Comparison of ENCODE assay signal across 19 cellular contexts in genomic region chr4:138727704-138728103, GRCh38.
DNase-seq lines count a peak whose midpoint lies in the region; TF ChIP-seq lines count a peak whose summit lies in the region.
"Had no signal": no experiment of that assay in that cellular context is flagged by ENCODE, and none has a peak within 500 bp of the region (broad histone marks: within the 10 kb centered on the region; RNA-seq: fewer than 3 reads in every experiment).

No MANE protein-coding gene starts in this region.

- H3K27me3 ChIP-seq in suprapubic skin, result no peaks in the 10 kb centered on the region
- H3K27me3 ChIP-seq: BLaER1 treated with 17β-estradiol and CSF1 and Interleukin-3, amounts not matched to agents 10 nM and 100 nM had no signal

- no peaks in the 10 kb centered on the region for H3K4me1 ChIP-seq in suprapubic skin
- H3K4me1 ChIP-seq: BLaER1 treated with 17β-estradiol and CSF1 and Interleukin-3, amounts not matched to agents 10 nM and 100 nM had no signal

- no peaks in the 10 kb centered on the region for H3K36me3 ChIP-seq in suprapubic skin
- H3K36me3 ChIP-seq: BLaER1 treated with 17β-estradiol and CSF1 and Interleukin-3, amounts not matched to agents 10 nM and 100 nM had no signal

- TF ChIP-seq CTCF in AG10803 (conservative IDR thresholded peaks at IDR 0.05; ENCODE audit: low read length) (no peak), fibroblast of villous mesenchyme (IDR thresholded peaks at IDR 0.05; ENCODE audit: insufficient read depth, low read depth, low read length) (no peak), GM10266 (IDR thresholded peaks at IDR 0.05; ENCODE audit: control insufficient read depth, insufficient read depth, low read depth, missing control alignments) (no peak), suprapubic skin (IDR thresholded peaks at IDR 0.05) (no peak)

- DNase-seq in AG10803 (ENCODE audit: low read depth) (peak; percentile 2), HCEC 1CT (peak; percentile 37), NCI-H524 treated with DMSO at 0.1 percent for 48 hours (lab: John Stamatoyannopoulos, UW) (peak; percentile 79), fibroblast of villous mesenchyme (ENCODE audit: low read depth) (peak; percentile 45), GM10266 (ENCODE audit: extremely low spot score) (no peak), suprapubic skin (ENCODE audit: low spot score in 2 of 2) (no peak)
- DNase-seq in activated CD4-positive, alpha-beta T cell treated with anti-CD3 and anti-CD28 coated beads, Interleukin-2, amount 50 U/mL, for 1 hour, result no peak
- DNase-seq: CD8-positive, alpha-beta T cell; DND-41; KBM-7; NCI-H1105 treated with DMSO at 0.1 percent for 48 hours; NCI-H187 treated with DMSO at 0.1 percent for 48 hours; NCI-H446; NCI-H748 treated with DMSO at 0.1 percent for 48 hours; OCI-M1; SHP77 had no signal

- H3K27ac ChIP-seq in suprapubic skin, result no peak overlapping the region
- H3K27ac ChIP-seq: BLaER1 treated with 17β-estradiol and CSF1 and Interleukin-3, amounts not matched to agents 10 nM and 100 nM; SK-N-MC had no signal

- no peak for TF ChIP-seq EP300 in suprapubic skin (IDR thresholded peaks at IDR 0.05)

- 91% methylated on average over 3 of the region's 3 CpGs for WGBS in suprapubic skin

- no peaks in the 10 kb centered on the region for H3K9me3 ChIP-seq in suprapubic skin
- H3K9me3 ChIP-seq: BLaER1 treated with 17β-estradiol and CSF1 and Interleukin-3, amounts not matched to agents 10 nM and 100 nM had no signal

- H3K4me3 ChIP-seq in AG10803 (ENCODE audit: low read length), result no peak overlapping the region
- H3K4me3 ChIP-seq in fibroblast of villous mesenchyme (ENCODE audit: low read depth, low read length), result no peak overlapping the region
- H3K4me3 ChIP-seq in suprapubic skin, result no peak overlapping the region
- H3K4me3 ChIP-seq: BLaER1 treated with 17β-estradiol and CSF1 and Interleukin-3, amounts not matched to agents 10 nM and 100 nM; GM23338; SK-N-MC had no signal

- no peak for TF ChIP-seq POLR2A in suprapubic skin (IDR thresholded peaks at IDR 0.05)

Comparison
In these comparisons a context has a peak if more than half of its experiments do, and no peak if none do; other contexts are left out.
1. DNase-seq: peak in AG10803 (single experiment), HCEC 1CT (single experiment), NCI-H524 treated with DMSO at 0.1 percent for 48 hours (single experiment) and fibroblast of villous mesenchyme (single experiment); none in GM10266 (single experiment), suprapubic skin (0 of 2) and activated CD4-positive, alpha-beta T cell treated with anti-CD3 and anti-CD28 coated beads, Interleukin-2, amount 50 U/mL, for 1 hour (single experiment).